ENCODE assay signal across 7 cellular contexts in the genomic region with DNA sequence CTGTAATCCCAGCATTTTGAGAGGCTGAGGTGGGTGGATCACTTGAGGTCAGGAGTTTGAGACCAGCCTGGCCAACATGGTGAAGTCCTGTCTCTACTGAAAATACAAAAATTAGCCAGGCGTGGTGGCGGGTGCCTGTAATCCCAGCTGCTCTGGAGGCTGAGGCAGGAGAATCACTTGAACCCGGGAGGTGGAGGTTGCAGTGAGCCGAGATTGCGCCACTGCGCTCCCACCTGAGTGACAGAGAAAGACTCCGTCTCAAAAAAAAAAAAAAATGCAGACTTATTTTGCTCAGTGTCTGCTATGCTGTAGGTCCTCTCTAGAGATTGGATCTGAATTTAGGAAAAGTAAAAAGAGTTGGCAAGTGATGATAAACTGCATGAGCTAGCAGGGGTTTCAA. TPM values are rescaled to one million over a fixed set of nuclear protein-coding genes. Genes with fewer than 3 reads are reported as not detected.
DNase-seq lines count a peak whose midpoint lies in the region; ATAC-seq, FAIRE-seq and TF ChIP-seq lines count a peak whose summit lies in the region.
"Not testable (repeated sequence)": the region's sequence is repeated elsewhere in the genome, so short reads cannot be mapped to it uniquely, and the experiment has no call there.
"Had no signal": no experiment of that assay in that cellular context is flagged by ENCODE, and none has a peak within 500 bp of the region (broad histone marks: within the 10 kb centered on the region; RNA-seq: fewer than 3 reads in every experiment).

No MANE protein-coding gene starts in this region.

- intact Hi-C loops in K562 (cut with micrococcal nuclease) = loop anchor here (5.0 kb wide), 1 partner anchor 56 kb away; a partner anchor contains a TSS
- intact Hi-C loops in right cardiac atrium (cut with DNase I) = loop anchor here in 1 of 4 donors (10.0 kb wide), 1 partner anchor 54 kb away; a partner anchor contains a TSS

- peak overlapping the region; percentile 77 for H3K4me3 ChIP-seq in K562
- not testable (repeated sequence) for H3K4me3 ChIP-seq in right cardiac atrium (ENCODE audit: low read length); tibial nerve

- not testable (repeated sequence) for H3K27me3 Mint-ChIP-seq in HFFc6 (ENCODE audit: insufficient read depth); activated CD8-positive, alpha-beta T cell treated with anti-CD3 and anti-CD28 coated beads, Interleukin-2, amount 10 ng/mL, durations not matched to agents 7 days and 5 days (ENCODE audit: low read depth); nephron (ENCODE audit: low read depth)

- H3K27ac Mint-ChIP-seq in HFFc6 (peak overlapping the region; percentile 50; the same call in 1 of the 2 replicates), nephron (peak overlapping the region; percentile 86 to 96 (median 91))
- peak overlapping the region; percentile 97 for H3K27ac Mint-ChIP-seq in activated CD8-positive, alpha-beta T cell treated with anti-CD3 and anti-CD28 coated beads, Interleukin-2, amount 10 ng/mL, durations not matched to agents 7 days and 5 days

- TF ChIP-seq EP300 in K562 (IDR thresholded peaks at IDR 0.05; ENCODE audit: low read length); tibial nerve (IDR thresholded peaks at IDR 0.05): not testable (repeated sequence)

- POLR2A ChIA-PET in activated CD8-positive, alpha-beta T cell treated with anti-CD3 and anti-CD28 coated beads, Interleukin-2, amount 10 ng/mL, durations not matched to agents 7 days and 5 days (lab: Charles Lee) = interaction anchor here (0.6 to 4.0 kb wide), 11 partner anchors 8 to 58 kb away, joined by 3 to 36 read pairs (median 7); a partner anchor contains a TSS
- POLR2A ChIA-PET in K562 (lab: Yijun Ruan, JAX) = interaction anchor here (0.9 to 5.1 kb wide), 9 partner anchors 12 to 57 kb away, joined by 3 to 72 read pairs (median 8); a partner anchor contains a TSS

- peak overlapping the region; percentile 66 for H2AFZ ChIP-seq in K562 (ENCODE audit: low read depth, low read length)

- FAIRE-seq in K562 (lab: Jason Lieb, UNC) = not testable (repeated sequence)

- H3K27ac ChIP-seq in K562 (ENCODE audit: extremely low read depth, low read depth, low read length) (peak overlapping the region; percentile 85), right cardiac atrium (ENCODE audit: low read length) (peak overlapping the region; percentile 83), tibial nerve (peak overlapping the region in 3 of 4 donors; percentile 60 to 80 (median 73))

- H3K4me3 Mint-ChIP-seq in HFFc6 = not testable (repeated sequence)
- H3K4me3 Mint-ChIP-seq in activated CD8-positive, alpha-beta T cell treated with anti-CD3 and anti-CD28 coated beads, Interleukin-2, amount 10 ng/mL, durations not matched to agents 7 days and 5 days = peak overlapping the region; percentile 93
- H3K4me3 Mint-ChIP-seq in nephron = peak overlapping the region in 2 of 3 experiments; percentile 57 to 76

- peaks cover 72% of the 10 kb centered on the region for H3K79me2 ChIP-seq in K562 (ENCODE audit: control insufficient read depth, insufficient read depth, low read length)

- H3K9me3 ChIP-seq in K562 (replicated peaks; ENCODE audit: control insufficient read depth, insufficient read depth, low read depth, low read length); right cardiac atrium (ENCODE audit: control insufficient read depth, low read length); tibial nerve: not testable (repeated sequence)

- H3K4me1 Mint-ChIP-seq in HFFc6 (ENCODE audit: low read depth) = peaks cover 39% of the 10 kb centered on the region
- peaks cover 50% of the 10 kb centered on the region for H3K4me1 Mint-ChIP-seq in activated CD8-positive, alpha-beta T cell treated with anti-CD3 and anti-CD28 coated beads, Interleukin-2, amount 10 ng/mL, durations not matched to agents 7 days and 5 days (ENCODE audit: low read depth)
- peaks cover 23% of the 10 kb centered on the region for H3K4me1 Mint-ChIP-seq in nephron

- H3K4me1 ChIP-seq in K562 (replicated peaks in 1 of 2; ENCODE audit: control insufficient read depth in 2 of 2, insufficient read depth in 2 of 2, low read length in 2 of 2) = peaks cover 9 to 46% of the 10 kb centered on the region in 2 experiments
- H3K4me1 ChIP-seq in right cardiac atrium (ENCODE audit: control insufficient read depth, insufficient read depth, low read length) = not testable (repeated sequence)
- peaks cover 0 to 20% (median 5%) of the 10 kb centered on the region in 4 donors for H3K4me1 ChIP-seq in tibial nerve

- not testable (repeated sequence) for BruUV-seq in K562 (replicated peaks; lab: Mats Ljungman, UMichigan)

- CTCF ChIA-PET in activated CD8-positive, alpha-beta T cell treated with anti-CD3 and anti-CD28 coated beads, Interleukin-2, amount 10 ng/mL, durations not matched to agents 7 days and 5 days (lab: Charles Lee) = interaction anchor here (0.9 to 8.9 kb wide), 10 partner anchors 9 to 105 kb away, joined by 3 to 59 read pairs (median 11); a partner anchor contains a TSS
- CTCF ChIA-PET in K562 (lab: Yijun Ruan, JAX; ENCODE audit: low intra/inter-chr PET ratio) = not testable (repeated sequence)

- H3K9me3 Mint-ChIP-seq in HFFc6; activated CD8-positive, alpha-beta T cell treated with anti-CD3 and anti-CD28 coated beads, Interleukin-2, amount 10 ng/mL, durations not matched to agents 7 days and 5 days (ENCODE audit: insufficient read depth); nephron: not testable (repeated sequence)

- 17% methylated on average over 7 of the region's 7 CpGs for WGBS in K562 (ENCODE audit: insufficient coverage, low coverage, missing lambda C conversion rate)
- 85% methylated on average over 7 of the region's 7 CpGs for WGBS in right cardiac atrium
- WGBS in tibial nerve, 2 donors = 92 to 93% methylated on average over 7 of the region's 7 CpGs

- H3K36me3 Mint-ChIP-seq in HFFc6 (ENCODE audit: low read depth) (peaks cover 28% of the 10 kb centered on the region), nephron (ENCODE audit: low read depth) (peaks cover 31% of the 10 kb centered on the region)
- H3K36me3 Mint-ChIP-seq in activated CD8-positive, alpha-beta T cell treated with anti-CD3 and anti-CD28 coated beads, Interleukin-2, amount 10 ng/mL, durations not matched to agents 7 days and 5 days (ENCODE audit: low read depth) = peaks cover 71% of the 10 kb centered on the region

- not testable (repeated sequence) for H3K27me3 ChIP-seq in K562 (ENCODE audit: control insufficient read depth in 2 of 2, insufficient read depth in 2 of 2, low read length in 2 of 2); right cardiac atrium (ENCODE audit: control insufficient read depth, insufficient read depth); tibial nerve

- not testable (repeated sequence) for TF ChIP-seq RAD21 in K562 (CRISPR knock-in tag; conservative IDR thresholded peaks at IDR 0.05 in 1 of 2, IDR thresholded peaks at IDR 0.05 in 1 of 2)

- not testable (repeated sequence) for H3K9me1 ChIP-seq in K562 (ENCODE audit: control insufficient read depth, insufficient read depth, low read length)

- TF ChIP-seq CTCF in HFFc6 (IDR thresholded peaks at IDR 0.05); K562 (IDR thresholded peaks at IDR 0.05 in 2 of 3, conservative IDR thresholded peaks at IDR 0.05 in 1 of 3; ENCODE audit: insufficient read depth in 2 of 3, low read depth in 1 of 3, low read length in 3 of 3); nephron (IDR thresholded peaks at IDR 0.05; ENCODE audit: unreplicated experiment in 3 of 3); tibial nerve (IDR thresholded peaks at IDR 0.05): not testable (repeated sequence)

- peak overlapping the region in 1 of 2 experiments; percentile 65; a peak in 2 of 4 replicates for H3K9ac ChIP-seq in K562 (ENCODE audit: insufficient read depth in 1 of 2, low read depth in 2 of 2, low read length in 2 of 2)

- in situ Hi-C loops in K562 (cut with MboI) = not testable (repeated sequence)

- not testable (repeated sequence) for ATAC-seq in activated CD8-positive, alpha-beta T cell treated with anti-CD3 and anti-CD28 coated beads, Interleukin-2, amount 10 ng/mL, durations not matched to agents 7 days and 5 days; K562; right cardiac atrium

- H3K36me3 ChIP-seq in K562 (ENCODE audit: control insufficient read depth, insufficient read depth, low read length) (peaks cover 39% of the 10 kb centered on the region), tibial nerve (peaks cover 0 to 32% (median 0%) of the 10 kb centered on the region in 3 donors)

- TF ChIP-seq POLR2A in K562 (conservative IDR thresholded peaks at IDR 0.05); tibial nerve (IDR thresholded peaks at IDR 0.05): not testable (repeated sequence)

- not testable (repeated sequence) for DNase-seq in HFFc6; activated CD8-positive, alpha-beta T cell treated with anti-CD3 and anti-CD28 coated beads, Interleukin-2, amount 10 ng/mL, durations not matched to agents 7 days and 5 days; K562 (ENCODE audit: extremely low read depth in 1 of 4, low spot score in 3 of 4); right cardiac atrium; tibial nerve (ENCODE audit: low spot score in 2 of 2)

- not testable (repeated sequence) for H4K20me1 ChIP-seq in K562 (replicated peaks; ENCODE audit: control insufficient read depth, insufficient read depth, low read length)

- H3K4me2 ChIP-seq in K562 (ENCODE audit: insufficient read depth, low read length) = peak overlapping the region; percentile 99

RNA-seq across cellular contexts. Expression of a gene that starts 0.8 kb away (rescaled TPM):
- under 1 TPM; 0.38 to 0.70 (median 0.56) TPM for total RNA-seq in HFFc6 (2021; fragmentation: NEBNext Ultra II Directional; extraction: Animal tissue kit (Norgen Biotek cat#: 25700))
- total RNA-seq in activated CD8-positive, alpha-beta T cell treated with anti-CD3 and anti-CD28 coated beads, Interleukin-2, amount 10 ng/mL, durations not matched to agents 7 days and 5 days = 10 to 100 TPM; 17.8 to 18.8 TPM
- 63.3 and 67.4 TPM in 2 replicates for total RNA-seq in K562 (2011; cell fraction: chromatin; rRNA removed; ENCODE audit: low replicate concordance)
- 45.1 and 50.9 TPM in 2 replicates for total RNA-seq in K562 (2011; cell fraction: nucleolus; rRNA removed)
- 43.0 and 48.2 TPM in 2 replicates for total RNA-seq in K562 (2011; cell fraction: nucleoplasm; rRNA removed)
- 26.7 and 27.1 TPM in 2 replicates for total RNA-seq in K562 (2014; rRNA removed)
- total RNA-seq in K562 (2014; rRNA removed; fragmentation: Illumina TruSeq; extraction: Trizol) = 23.4 and 29.3 TPM in 2 replicates
- total RNA-seq in K562 (2015; rRNA removed; fragmentation: Illumina TruSeq; extraction: Trizol) = 25.3 and 25.6 TPM in 2 replicates
- 27.8 and 36.8 TPM in 2 replicates for total RNA-seq in K562 (2021)
- 53.2 and 53.8 TPM in 2 replicates for polyA plus RNA-seq in K562 (2011; rRNA removed)
- 52.4 and 52.9 TPM in 2 replicates for polyA plus RNA-seq in K562 (2011; cell fraction: cytosol; rRNA removed)
- polyA plus RNA-seq in K562 (2011; cell fraction: nucleus; rRNA removed) = 28.9 and 33.6 TPM in 2 replicates
- polyA plus RNA-seq in K562 (2012) = 18.6 and 19.4 TPM in 2 replicates
- 35.3 and 41.6 TPM in 2 replicates for polyA plus RNA-seq in K562 (2014; fragmentation: Illumina TruSeq; extraction: Trizol)
- 1 to 10 TPM; 8.1 to 8.8 TPM for polyA plus RNA-seq in K562 (2014; fragmentation: Nextera tagmentation; extraction: Ambion mirVana)
- polyA plus RNA-seq in K562 (2014; rRNA removed) = 21.7 and 30.0 TPM in 2 replicates
- polyA minus RNA-seq in K562 (2011; rRNA and poly(A)+ RNA removed) = 56.7 and 57.5 TPM in 2 replicates
- polyA minus RNA-seq in K562 (2011; cell fraction: cytosol; rRNA and poly(A)+ RNA removed) = 39.3 and 40.1 TPM in 2 replicates
- polyA minus RNA-seq in K562 (2011; cell fraction: nucleus; rRNA and poly(A)+ RNA removed) = 26.0 and 37.0 TPM in 2 replicates
- total RNA-seq in right cardiac atrium = under 1 TPM; 0.51 to 0.79 (median 0.64) TPM
- polyA plus RNA-seq in right cardiac atrium = 0.34 TPM
- 1 to 10 TPM; 2.0 to 7.5 (median 3.6) TPM for total RNA-seq in tibial nerve

RNA-seq across cellular contexts. Expression of a gene that starts 18.8 kb away (rescaled TPM):
- total RNA-seq in HFFc6 (2021; fragmentation: NEBNext Ultra II Directional; extraction: Animal tissue kit (Norgen Biotek cat#: 25700)) = 10 to 100 TPM; 32.1 to 40.5 (median 34.6) TPM
- 10 to 100 TPM; 60.5 to 66.3 TPM for total RNA-seq in activated CD8-positive, alpha-beta T cell treated with anti-CD3 and anti-CD28 coated beads, Interleukin-2, amount 10 ng/mL, durations not matched to agents 7 days and 5 days
- 81.3 and 104 TPM in 2 replicates for total RNA-seq in K562 (2011; cell fraction: chromatin; rRNA removed; ENCODE audit: low replicate concordance)
- 51.9 and 54.7 TPM in 2 replicates for total RNA-seq in K562 (2011; cell fraction: nucleolus; rRNA removed)
- 67.5 and 68.8 TPM in 2 replicates for total RNA-seq in K562 (2011; cell fraction: nucleoplasm; rRNA removed)
- total RNA-seq in K562 (2014; rRNA removed) (30.8 and 36.3 TPM in 2 replicates), K562 (2014; rRNA removed; fragmentation: Illumina TruSeq; extraction: Trizol) (53.4 and 55.2 TPM in 2 replicates), K562 (2015; rRNA removed; fragmentation: Illumina TruSeq; extraction: Trizol) (43.7 and 45.6 TPM in 2 replicates), K562 (2021) (44.4 and 48.9 TPM in 2 replicates), right cardiac atrium (10 to 100 TPM; 19.1 to 23.2 (median 19.8) TPM), tibial nerve (10 to 100 TPM; 17.6 to 25.9 (median 22.7) TPM)
- polyA plus RNA-seq in K562 (2011; rRNA removed) (76.6 and 92.5 TPM in 2 replicates), K562 (2014; fragmentation: Illumina TruSeq; extraction: Trizol) (48.1 and 56.6 TPM in 2 replicates), K562 (2014; fragmentation: Nextera tagmentation; extraction: Ambion mirVana) (100 to 1,000 TPM in 1 of 2 experiments, 10 to 100 TPM in 1; 74.1 to 110 TPM), K562 (2014; rRNA removed) (33.5 and 40.7 TPM in 2 replicates), right cardiac atrium (8.8 TPM)
- polyA plus RNA-seq in K562 (2011; cell fraction: cytosol; rRNA removed) = 77.7 and 92.2 TPM in 2 replicates
- 81.7 and 87.2 TPM in 2 replicates for polyA plus RNA-seq in K562 (2011; cell fraction: nucleus; rRNA removed)
- polyA plus RNA-seq in K562 (2012) = 31.3 and 43.1 TPM in 2 replicates
- polyA minus RNA-seq in K562 (2011; rRNA and poly(A)+ RNA removed) = 157 and 159 TPM in 2 replicates
- 48.8 and 68.1 TPM in 2 replicates for polyA minus RNA-seq in K562 (2011; cell fraction: cytosol; rRNA and poly(A)+ RNA removed)
- polyA minus RNA-seq in K562 (2011; cell fraction: nucleus; rRNA and poly(A)+ RNA removed) = 30.7 and 57.5 TPM in 2 replicates

RNA-seq across cellular contexts. Expression of a gene that starts 19.3 kb away (rescaled TPM):
- 10 to 100 TPM; 37.2 to 82.0 (median 77.1) TPM for total RNA-seq in HFFc6 (2021; fragmentation: NEBNext Ultra II Directional; extraction: Animal tissue kit (Norgen Biotek cat#: 25700))
- 10 to 100 TPM; 92.7 to 94.2 TPM for total RNA-seq in activated CD8-positive, alpha-beta T cell treated with anti-CD3 and anti-CD28 coated beads, Interleukin-2, amount 10 ng/mL, durations not matched to agents 7 days and 5 days
- total RNA-seq in K562 (2011; cell fraction: chromatin; rRNA removed; ENCODE audit: low replicate concordance) = 35.2 and 46.4 TPM in 2 replicates
- total RNA-seq in K562 (2011; cell fraction: nucleolus; rRNA removed) = 29.4 and 33.6 TPM in 2 replicates
- total RNA-seq in K562 (2011; cell fraction: nucleoplasm; rRNA removed) = 34.9 and 36.8 TPM in 2 replicates
- total RNA-seq in K562 (2014; rRNA removed) (72.7 and 78.4 TPM in 2 replicates), K562 (2014; rRNA removed; fragmentation: Illumina TruSeq; extraction: Trizol) (113 and 126 TPM in 2 replicates), K562 (2015; rRNA removed; fragmentation: Illumina TruSeq; extraction: Trizol) (102 and 105 TPM in 2 replicates), K562 (2021) (97.4 and 101 TPM in 2 replicates), right cardiac atrium (10 to 100 TPM in 1 of 4 donors, 1 to 10 TPM in 3; 4.8 to 10.8 (median 8.5) TPM), tibial nerve (1 to 10 TPM in 3 of 4 donors, under 1 TPM in 1; 0.42 to 4.3 (median 1.7) TPM)
- polyA plus RNA-seq in K562 (2011; rRNA removed) (112 and 148 TPM in 2 replicates), K562 (2014; fragmentation: Illumina TruSeq; extraction: Trizol) (128 and 162 TPM in 2 replicates), K562 (2014; fragmentation: Nextera tagmentation; extraction: Ambion mirVana) (100 to 1,000 TPM; 130 to 153 TPM), K562 (2014; rRNA removed) (105 and 106 TPM in 2 replicates), right cardiac atrium (5.9 TPM)
- polyA plus RNA-seq in K562 (2011; cell fraction: cytosol; rRNA removed) = 82.8 and 98.1 TPM in 2 replicates
- polyA plus RNA-seq in K562 (2011; cell fraction: nucleus; rRNA removed) = 52.9 and 65.0 TPM in 2 replicates
- 70.5 and 75.3 TPM in 2 replicates for polyA plus RNA-seq in K562 (2012)
- 99.4 and 104 TPM in 2 replicates for polyA minus RNA-seq in K562 (2011; rRNA and poly(A)+ RNA removed)
- polyA minus RNA-seq in K562 (2011; cell fraction: cytosol; rRNA and poly(A)+ RNA removed) = 43.0 and 57.1 TPM in 2 replicates
- 16.3 and 31.1 TPM in 2 replicates for polyA minus RNA-seq in K562 (2011; cell fraction: nucleus; rRNA and poly(A)+ RNA removed)
- total RNA-seq: ascending aorta had no signal

RNA-seq across cellular contexts. Expression of a gene that starts 52.5 kb away (rescaled TPM):
- 10 to 100 TPM; 34.5 to 58.6 (median 41.0) TPM for total RNA-seq in HFFc6 (2021; fragmentation: NEBNext Ultra II Directional; extraction: Animal tissue kit (Norgen Biotek cat#: 25700))
- total RNA-seq in activated CD8-positive, alpha-beta T cell treated with anti-CD3 and anti-CD28 coated beads, Interleukin-2, amount 10 ng/mL, durations not matched to agents 7 days and 5 days = 1 to 10 TPM; 5.2 to 5.4 TPM
- 34.2 and 45.4 TPM in 2 replicates for total RNA-seq in K562 (2011; cell fraction: chromatin; rRNA removed; ENCODE audit: low replicate concordance)
- total RNA-seq in K562 (2011; cell fraction: nucleolus; rRNA removed) = 42.5 and 44.3 TPM in 2 replicates
- 54.1 and 75.7 TPM in 2 replicates for total RNA-seq in K562 (2011; cell fraction: nucleoplasm; rRNA removed)
- total RNA-seq in K562 (2014; rRNA removed) (42.1 and 45.8 TPM in 2 replicates), K562 (2014; rRNA removed; fragmentation: Illumina TruSeq; extraction: Trizol) (58.1 and 61.2 TPM in 2 replicates), K562 (2015; rRNA removed; fragmentation: Illumina TruSeq; extraction: Trizol) (37.5 and 39.0 TPM in 2 replicates), K562 (2021) (47.6 and 53.9 TPM in 2 replicates), right cardiac atrium (10 to 100 TPM; 33.0 to 37.9 (median 35.2) TPM), tibial nerve (10 to 100 TPM; 36.8 to 56.6 (median 52.3) TPM)
- polyA plus RNA-seq in K562 (2011; rRNA removed) (69.9 and 87.3 TPM in 2 replicates), K562 (2014; fragmentation: Illumina TruSeq; extraction: Trizol) (69.3 and 83.3 TPM in 2 replicates), K562 (2014; fragmentation: Nextera tagmentation; extraction: Ambion mirVana) (10 to 100 TPM; 12.1 to 21.4 TPM), K562 (2014; rRNA removed) (56.0 and 60.7 TPM in 2 replicates), right cardiac atrium (29.4 TPM)
- polyA plus RNA-seq in K562 (2011; cell fraction: cytosol; rRNA removed) = 37.8 and 50.3 TPM in 2 replicates
- 22.8 and 26.7 TPM in 2 replicates for polyA plus RNA-seq in K562 (2011; cell fraction: nucleus; rRNA removed)
- polyA plus RNA-seq in K562 (2012) = 44.3 and 72.0 TPM in 2 replicates
- polyA minus RNA-seq in K562 (2011; rRNA and poly(A)+ RNA removed) = 46.0 and 53.8 TPM in 2 replicates
- polyA minus RNA-seq in K562 (2011; cell fraction: cytosol; rRNA and poly(A)+ RNA removed) = 20.9 and 25.4 TPM in 2 replicates
- polyA minus RNA-seq in K562 (2011; cell fraction: nucleus; rRNA and poly(A)+ RNA removed) = 19.5 and 23.7 TPM in 2 replicates

RNA-seq across cellular contexts. Expression of a gene that starts 57.1 kb away (rescaled TPM):
- total RNA-seq in HFFc6 (2021; fragmentation: NEBNext Ultra II Directional; extraction: Animal tissue kit (Norgen Biotek cat#: 25700)) = 100 to 1,000 TPM; 148 to 158 (median 153) TPM
- total RNA-seq in activated CD8-positive, alpha-beta T cell treated with anti-CD3 and anti-CD28 coated beads, Interleukin-2, amount 10 ng/mL, durations not matched to agents 7 days and 5 days = 100 to 1,000 TPM; 118 to 125 TPM
- 29.7 and 29.9 TPM in 2 replicates for total RNA-seq in K562 (2011; cell fraction: chromatin; rRNA removed; ENCODE audit: low replicate concordance)
- 20.7 and 24.2 TPM in 2 replicates for total RNA-seq in K562 (2011; cell fraction: nucleolus; rRNA removed)
- total RNA-seq in K562 (2011; cell fraction: nucleoplasm; rRNA removed) = 33.1 and 37.2 TPM in 2 replicates
- total RNA-seq in K562 (2014; rRNA removed) = 67.0 and 69.1 TPM in 2 replicates
- total RNA-seq in K562 (2014; rRNA removed; fragmentation: Illumina TruSeq; extraction: Trizol) = 62.1 and 69.8 TPM in 2 replicates
- total RNA-seq in K562 (2015; rRNA removed; fragmentation: Illumina TruSeq; extraction: Trizol) = 67.9 and 70.4 TPM in 2 replicates
- total RNA-seq in K562 (2021) = 83.5 and 84.9 TPM in 2 replicates
- polyA plus RNA-seq in K562 (2011; rRNA removed) = 82.3 and 87.4 TPM in 2 replicates
- 68.8 and 69.8 TPM in 2 replicates for polyA plus RNA-seq in K562 (2011; cell fraction: cytosol; rRNA removed)
- polyA plus RNA-seq in K562 (2011; cell fraction: nucleus; rRNA removed) = 48.5 and 53.8 TPM in 2 replicates
- polyA plus RNA-seq in K562 (2012) = 65.1 and 70.9 TPM in 2 replicates
- polyA plus RNA-seq in K562 (2014; fragmentation: Illumina TruSeq; extraction: Trizol) = 85.1 and 90.7 TPM in 2 replicates
- polyA plus RNA-seq in K562 (2014; fragmentation: Nextera tagmentation; extraction: Ambion mirVana) = 100 to 1,000 TPM; 114 to 177 TPM
- 80.1 and 85.0 TPM in 2 replicates for polyA plus RNA-seq in K562 (2014; rRNA removed)
- polyA minus RNA-seq in K562 (2011; rRNA and poly(A)+ RNA removed) = 46.4 and 55.6 TPM in 2 replicates
- 29.6 and 30.2 TPM in 2 replicates for polyA minus RNA-seq in K562 (2011; cell fraction: cytosol; rRNA and poly(A)+ RNA removed)
- 10.8 and 20.4 TPM in 2 replicates for polyA minus RNA-seq in K562 (2011; cell fraction: nucleus; rRNA and poly(A)+ RNA removed)
- total RNA-seq in right cardiac atrium = 10 to 100 TPM; 73.4 to 80.4 (median 79.5) TPM
- 74.3 TPM for polyA plus RNA-seq in right cardiac atrium
- total RNA-seq in tibial nerve = 10 to 100 TPM; 54.3 to 74.1 (median 65.2) TPM
